Comparison of ENCODE assay signal across 15 cellular contexts in the genomic region with DNA sequence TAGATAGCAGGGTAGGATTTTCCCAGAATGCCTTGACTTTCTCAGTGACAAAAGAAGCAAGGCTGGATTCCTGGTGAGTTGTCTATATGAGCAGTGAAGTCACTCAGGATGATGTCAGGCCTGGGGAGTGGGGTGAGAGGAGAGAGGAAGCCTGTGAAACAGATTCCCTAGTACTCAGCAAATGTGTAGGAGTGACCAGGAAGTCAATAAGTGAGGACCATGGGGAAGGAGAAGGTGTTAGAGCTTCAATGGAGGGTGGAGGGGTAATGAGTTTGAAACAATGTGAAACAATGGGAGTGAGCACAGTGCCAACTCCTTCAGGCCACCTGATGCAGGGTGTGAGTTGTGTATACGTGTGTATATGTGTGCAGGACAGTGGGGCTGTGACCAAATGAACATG. TPM values are rescaled to one million over a fixed set of nuclear protein-coding genes. Genes with fewer than 3 reads are reported as not detected.
DNase-seq lines count a peak whose midpoint lies in the region; ATAC-seq, FAIRE-seq and TF ChIP-seq lines count a peak whose summit lies in the region.
"Had no signal": no experiment of that assay in that cellular context is flagged by ENCODE, and none has a peak within 500 bp of the region (broad histone marks: within the 10 kb centered on the region; RNA-seq: fewer than 3 reads in every experiment).

No MANE protein-coding gene starts in this region.

- POLR2A ChIA-PET in activated CD4-positive, alpha-beta T cell treated with anti-CD3 and anti-CD28 coated beads for 36 hours (lab: Charles Lee) = no interaction called here

- peak overlapping the region; percentile 90 for H3K27ac Mint-ChIP-seq in activated CD4-positive, alpha-beta T cell treated with anti-CD3 and anti-CD28 coated beads for 36 hours
- no peak overlapping the region for H3K27ac Mint-ChIP-seq in neural crest cell (ENCODE audit: unreplicated experiment)

- H3K4me3 Mint-ChIP-seq in activated CD4-positive, alpha-beta T cell treated with anti-CD3 and anti-CD28 coated beads for 36 hours = peak overlapping the region; percentile 88
- peak overlapping the region; percentile 88 for H3K4me3 Mint-ChIP-seq in neural crest cell

- no peaks in the 10 kb centered on the region for H3K9me3 Mint-ChIP-seq in activated CD4-positive, alpha-beta T cell treated with anti-CD3 and anti-CD28 coated beads for 36 hours (ENCODE audit: low read depth)
- peaks cover 7% of the 10 kb centered on the region for H3K9me3 Mint-ChIP-seq in neural crest cell

- no peaks in the 10 kb centered on the region for H3K27me3 Mint-ChIP-seq in activated CD4-positive, alpha-beta T cell treated with anti-CD3 and anti-CD28 coated beads for 36 hours
- no peaks in the 10 kb centered on the region for H3K27me3 Mint-ChIP-seq in neural crest cell (ENCODE audit: low read depth)

- H3K27me3 ChIP-seq in bronchial epithelial cell (ENCODE audit: control insufficient read depth, insufficient read depth, low read length) = no peaks in the 10 kb centered on the region
- H3K27me3 ChIP-seq: thyroid gland had no signal

- intact Hi-C loops in activated CD4-positive, alpha-beta T cell treated with anti-CD3 and anti-CD28 coated beads for 36 hours (cut with DNase I, micrococcal nuclease) = no loop called here

- no peak overlapping the region for H3K4me3 ChIP-seq in bronchial epithelial cell (ENCODE audit: low read depth, low read length)
- H3K4me3 ChIP-seq: A549, thyroid gland had no signal

- no peaks in the 10 kb centered on the region for H3K36me3 Mint-ChIP-seq in activated CD4-positive, alpha-beta T cell treated with anti-CD3 and anti-CD28 coated beads for 36 hours (ENCODE audit: low read depth)
- no peaks in the 10 kb centered on the region for H3K36me3 Mint-ChIP-seq in neural crest cell (ENCODE audit: low read depth)

- ATAC-seq in activated CD4-positive, alpha-beta T cell treated with anti-CD3 and anti-CD28 coated beads for 36 hours = no peak
- no peak for ATAC-seq in GM21786 (IDR thresholded peaks at IDR 0.05; ENCODE audit: unreplicated experiment)
- ATAC-seq: A549 had no signal

- H3K4me1 Mint-ChIP-seq in activated CD4-positive, alpha-beta T cell treated with anti-CD3 and anti-CD28 coated beads for 36 hours = peaks cover 47% of the 10 kb centered on the region
- peaks cover 28% of the 10 kb centered on the region for H3K4me1 Mint-ChIP-seq in neural crest cell

- FAIRE-seq in bronchial epithelial cell (lab: Jason Lieb, UNC) = no peak
- FAIRE-seq: A549, colon had no signal

- TF ChIP-seq CTCF in bronchial epithelial cell (IDR thresholded peaks at IDR 0.05; ENCODE audit: insufficient read depth, low read length, severe bottlenecking) (no peak), neural crest cell (conservative IDR thresholded peaks at IDR 0.05) (no peak)

- no peak for DNase-seq in activated CD4-positive, alpha-beta T cell treated with anti-CD3 and anti-CD28 coated beads for 36 hours
- no peak for DNase-seq in activated CD4-positive, alpha-beta T cell treated with anti-CD3 and anti-CD28 coated beads, Interleukin-2, amount 50 U/mL, for 48 hours
- DNase-seq in M059J (ENCODE audit: low read depth) = peak; percentile 11
- DNase-seq in bronchial epithelial cell (ENCODE audit: low read depth) = peak; percentile 54
- no peak for DNase-seq in neural crest cell (ENCODE audit: low read depth, low spot score)
- DNase-seq in COLO829 (ENCODE audit: low spot score) = no peak
- DNase-seq in NCI-H1417 (lab: John Stamatoyannopoulos, UW) = no peak
- DNase-seq: activated gamma-delta T cell; DMS 273 treated with DMSO at 0.1 percent for 48 hours; NK-92 treated with Interleukin-12 subunit alpha and Interleukin-12 subunit beta, amount 100 ng/mL, for 24 hours; stimulated activated CD4-positive, alpha-beta T cell treated with anti-CD3 and anti-CD28 coated beads, Interleukin-12 subunit alpha, Interleukin-12 subunit beta, amount 100 ng/mL, for 4 hours; thyroid gland had no signal

- CTCF ChIA-PET in activated CD4-positive, alpha-beta T cell treated with anti-CD3 and anti-CD28 coated beads for 36 hours (lab: Charles Lee) = no interaction called here

- no peaks in the 10 kb centered on the region for H3K36me3 ChIP-seq in bronchial epithelial cell (ENCODE audit: control insufficient read depth, insufficient read depth, low read length)
- H3K36me3 ChIP-seq: thyroid gland had no signal

RNA-seq across cellular contexts. Expression of a gene that starts 2.4 kb away (rescaled TPM):
- total RNA-seq in activated CD4-positive, alpha-beta T cell treated with anti-CD3 and anti-CD28 coated beads for 36 hours = 10 to 100 TPM; 11.8 to 12.6 TPM
- 39.8 and 48.9 TPM in 2 replicates for total RNA-seq in M059J (2014; rRNA removed; shearing (Covaris generic))
- 22.3 and 24.2 TPM in 2 replicates for total RNA-seq in bronchial epithelial cell
- 18.5 and 19.0 TPM in 2 replicates for total RNA-seq in neural crest cell

RNA-seq across cellular contexts. Expression of a gene that starts 9.1 kb away (rescaled TPM):
- total RNA-seq in activated CD4-positive, alpha-beta T cell treated with anti-CD3 and anti-CD28 coated beads for 36 hours = 10 to 100 TPM; 16.1 to 18.1 TPM
- total RNA-seq in M059J (2014; rRNA removed; shearing (Covaris generic)) = 43.4 and 62.9 TPM in 2 replicates
- total RNA-seq in bronchial epithelial cell (7.9 and 9.0 TPM in 2 replicates), neural crest cell (19.3 and 21.0 TPM in 2 replicates)

Comparison
In these comparisons a context has a peak if more than half of its experiments do, and no peak if none do; other contexts are left out.
1. DNase-seq: peak in M059J (single experiment) and bronchial epithelial cell (single experiment); none in activated CD4-positive, alpha-beta T cell treated with anti-CD3 and anti-CD28 coated beads for 36 hours (single experiment), activated CD4-positive, alpha-beta T cell treated with anti-CD3 and anti-CD28 coated beads, Interleukin-2, amount 50 U/mL, for 48 hours (0 of 2), neural crest cell (single experiment), COLO829 (single experiment) and NCI-H1417 (0 of 3).